Comparison of ENCODE assay signal across 25 cellular contexts in genomic region chr19:37972803-37973202, GRCh38.
"Had no signal": no experiment of that assay in that cellular context is flagged by ENCODE, and none has a peak within 500 bp of the region (broad histone marks: within the 10 kb centered on the region; RNA-seq: fewer than 3 reads in every experiment).

No MANE protein-coding gene starts in this region.

- H3K4me1 ChIP-seq: left lung, lower lobe of right lung, pancreas, right atrium auricular region, tibial nerve, uterus had no signal

- H2AFZ ChIP-seq: hepatocyte had no signal

- H3K27ac ChIP-seq: hepatocyte, left lung, lower lobe of right lung, pancreas, right atrium auricular region, skin epidermis, tibial nerve, uterus had no signal

- FAIRE-seq: kidney, pancreas had no signal

- H3K4me2 ChIP-seq: hepatocyte had no signal

- H3K27ac Mint-ChIP-seq: nephron; stimulated activated naive CD8-positive, alpha-beta T cell treated with anti-CD3 and anti-CD28 coated beads, Interleukin-15, Interleukin-2, amounts not matched to agents 100 ng/mL and 50 ng/mL, for 24 hours; type B pancreatic cell had no signal

- ATAC-seq: left colon; left lung; lower lobe of right lung; naive thymus-derived CD8-positive, alpha-beta T cell; pancreas; sciatic nerve had no signal

- H3K9me3 ChIP-seq: pancreas had no signal

- H3K4me3 ChIP-seq: hepatocyte, left lung, lower lobe of right lung, pancreas, right atrium auricular region, skin epidermis, tibial nerve, uterus had no signal

- H3K4me1 Mint-ChIP-seq: nephron had no signal

- H3K4me3 Mint-ChIP-seq: naive thymus-derived CD8-positive, alpha-beta T cell; nephron; neural crest cell; stimulated activated naive CD8-positive, alpha-beta T cell treated with anti-CD3 and anti-CD28 coated beads, Interleukin-15, Interleukin-2, amounts not matched to agents 100 ng/mL and 50 ng/mL, for 24 hours; type B pancreatic cell had no signal

- DNase-seq: kidney; left colon; left lung; mammary epithelial cell; mesenchymal stem cell; naive thymus-derived CD8-positive, alpha-beta T cell; nucleus accumbens; stimulated activated CD4-positive, alpha-beta T cell treated with anti-CD3 and anti-CD28 coated beads, Interleukin-12 subunit alpha, Interleukin-12 subunit beta, amount 100 ng/mL, for 4 hours; stimulated activated CD4-positive, alpha-beta T cell treated with anti-CD3 and anti-CD28 coated beads, Interleukin-15, amount 100 ng/mL, for 24 hours; stimulated activated CD4-positive, alpha-beta T cell treated with anti-CD3 and anti-CD28 coated beads, Interleukin-2, amount 100 ng/mL, for 24 hours; stimulated activated CD4-positive, alpha-beta T cell treated with anti-CD3 and anti-CD28 coated beads, Interleukin-4, amount 100 ng/mL, for 1 hour; stimulated activated naive CD4-positive, alpha-beta T cell; substantia nigra; uterus had no signal

- H3K36me3 ChIP-seq: left lung, lower lobe of right lung, pancreas, right atrium auricular region, uterus had no signal

- H3K27me3 Mint-ChIP-seq: naive thymus-derived CD8-positive, alpha-beta T cell; stimulated activated naive CD8-positive, alpha-beta T cell treated with anti-CD3 and anti-CD28 coated beads, Interleukin-15, Interleukin-2, amounts not matched to agents 100 ng/mL and 50 ng/mL, for 24 hours; type B pancreatic cell had no signal

- H3K27me3 ChIP-seq: hepatocyte, left lung, pancreas, right atrium auricular region, tibial nerve, uterus had no signal
